28 cellular contexts compared by ENCODE assay signal in genomic region chr7:143417734-143418378, GRCh38. TPM values are rescaled to one million over a fixed set of nuclear protein-coding genes. Genes with fewer than 3 reads are reported as not detected.
DNase-seq lines count a peak whose midpoint lies in the region; ATAC-seq and TF ChIP-seq lines count a peak whose summit lies in the region.
"Had no signal": no experiment of that assay in that cellular context is flagged by ENCODE, and none has a peak within 500 bp of the region (broad histone marks: within the 10 kb centered on the region; RNA-seq: fewer than 3 reads in every experiment).

No MANE protein-coding gene starts in this region.

- no peak overlapping the region for H2AK5ac ChIP-seq in IMR-90 (ENCODE audit: low read depth, low read length)

- TF ChIP-seq CTCF in IMR-90 (conservative IDR thresholded peaks at IDR 0.05; ENCODE audit: low read depth, low read length) (no peak), esophagus squamous epithelium (IDR thresholded peaks at IDR 0.05) (no peak), osteoblast (IDR thresholded peaks at IDR 0.05; ENCODE audit: extremely low read depth, low read depth, low read length) (no peak)

- in situ Hi-C loops in IMR-90 (cut with MboI; ENCODE audit: low sequenced_read_pairs): no loop called here

- H4K5ac ChIP-seq in IMR-90 (ENCODE audit: low read depth, low read length): no peak overlapping the region

- no peak overlapping the region for H2BK5ac ChIP-seq in IMR-90 (ENCODE audit: low read depth, low read length, poor library complexity, severe bottlenecking)

- no peak overlapping the region for H2BK15ac ChIP-seq in IMR-90 (ENCODE audit: low read depth, low read length)

- no peaks in the 10 kb centered on the region for H3K79me2 ChIP-seq in osteoblast (ENCODE audit: insufficient read depth, low read length)
- H3K79me2 ChIP-seq: parathyroid adenoma had no signal

- H3K14ac ChIP-seq in IMR-90 (replicated peaks; ENCODE audit: low read depth, low read length): no peak overlapping the region

- H2AFZ ChIP-seq in IMR-90 (replicated peaks; ENCODE audit: low read length, poor library complexity) (no peak overlapping the region), osteoblast (ENCODE audit: low read length) (no peak overlapping the region)

- H3K4me1 ChIP-seq in IMR-90 (ENCODE audit: control insufficient read depth, insufficient read depth, low read length) (peaks cover 4% of the 10 kb centered on the region), esophagus squamous epithelium (peaks cover 0 to 50% (median 9%) of the 10 kb centered on the region in 3 donors), osteoblast (ENCODE audit: insufficient read depth, low read length) (peaks cover 20% of the 10 kb centered on the region)
- H3K4me1 ChIP-seq: right atrium auricular region had no signal

- no peak overlapping the region for H3K56ac ChIP-seq in IMR-90 (ENCODE audit: extremely low read depth, insufficient read depth, low read length)

- no peak overlapping the region for H3K27ac ChIP-seq in IMR-90 (ENCODE audit: insufficient read depth, low read length)
- peak overlapping the region in 3 of 4 donors; percentile 26 to 67 (median 61) for H3K27ac ChIP-seq in esophagus squamous epithelium
- no peak overlapping the region for H3K27ac ChIP-seq in osteoblast (ENCODE audit: low read depth, low read length)
- H3K27ac ChIP-seq: parathyroid adenoma, right atrium auricular region, spleen, upper lobe of left lung had no signal

- no TSS peak for BruUV-seq in IMR-90 (replicated peaks; lab: Mats Ljungman, UMichigan)

- H3K23ac ChIP-seq in IMR-90 (ENCODE audit: low read depth, low read length): peak overlapping the region; percentile 65; the same call in 1 of the 2 replicates

- H3K9me1 ChIP-seq in IMR-90 (ENCODE audit: insufficient read depth, low read length): no peaks in the 10 kb centered on the region; the same call in 1 of the 2 replicates

- no peaks in the 10 kb centered on the region for H3K27me3 ChIP-seq in H7 (ENCODE audit: control insufficient read depth, insufficient read depth, low read length)
- no peaks in the 10 kb centered on the region for H3K27me3 ChIP-seq in IMR-90 (ENCODE audit: control insufficient read depth, insufficient read depth, low read length)
- H3K27me3 ChIP-seq in esophagus squamous epithelium: no peaks in the 10 kb centered on the region
- no peaks in the 10 kb centered on the region for H3K27me3 ChIP-seq in osteoblast (ENCODE audit: insufficient read depth, low read length)
- H3K27me3 ChIP-seq: right atrium auricular region, upper lobe of left lung had no signal

- H2AK9ac ChIP-seq in IMR-90 (replicated peaks; ENCODE audit: low read depth, low read length, poor library complexity): no peak overlapping the region

- peak overlapping the region; percentile 40; the same call in 1 of the 2 replicates for H3K4ac ChIP-seq in IMR-90 (ENCODE audit: low read depth, low read length)

- intact Hi-C loops in IMR-90 (cut with micrococcal nuclease) (loop anchor here (2.0 to 5.0 kb wide), 2 partner anchors 177 to 411 kb away; no protein-coding TSS in a partner anchor), esophagus squamous epithelium (cut with DNase I) (loop anchor here (5.0 kb wide), 1 partner anchor 176 kb away; no protein-coding TSS in a partner anchor)

- CTCF ChIA-PET in IMR-90 (lab: Yijun Ruan, JAX): interaction anchor here (0.7 to 3.7 kb wide), 4 partner anchors 16 to 941 kb away, joined by 3 to 24 read pairs (median 4); no protein-coding TSS in a partner anchor

- WGBS in IMR-90 (ENCODE audit: extremely low coverage in 2 of 2, insufficient read length in 1 of 2), 2 experiments: no CpG with 5 or more reads among the region's 1 CpG
- WGBS in esophagus squamous epithelium, 2 donors: 23 to 57% methylated on average over 1 of the region's 1 CpG

- ATAC-seq in IMR-90 (ENCODE audit: low read depth) (peak; percentile 31; the same call in 1 of the 2 replicates), HG03045 (IDR thresholded peaks at IDR 0.05; ENCODE audit: unreplicated experiment) (no peak)
- ATAC-seq: Panc1 had no signal

- no peak overlapping the region for H4K8ac ChIP-seq in IMR-90 (ENCODE audit: low read depth in 2 of 2, low read length in 2 of 2)

- H3K4me3 ChIP-seq in H7 (ENCODE audit: insufficient read depth, low read depth, low read length) (no peak overlapping the region), IMR-90 (ENCODE audit: insufficient read depth, low read depth, low read length) (no peak overlapping the region), esophagus squamous epithelium (no peak overlapping the region), osteoblast (ENCODE audit: insufficient read depth, low read length) (no peak overlapping the region)
- H3K4me3 ChIP-seq: right atrium auricular region, spleen, upper lobe of left lung had no signal

- H4K91ac ChIP-seq in IMR-90 (ENCODE audit: insufficient read depth, low read depth, low read length): no peak overlapping the region

- H3K18ac ChIP-seq in IMR-90 (ENCODE audit: low read depth, low read length): no peak overlapping the region

- TF ChIP-seq RAD21 in IMR-90 (IDR thresholded peaks at IDR 0.05; ENCODE audit: low read length): no peak

- TF ChIP-seq POLR2A in IMR-90 (IDR thresholded peaks at IDR 0.05; ENCODE audit: low read depth, low read length) (no peak), esophagus squamous epithelium (IDR thresholded peaks at IDR 0.05) (no peak)

- DNase-seq in H7 (peak; percentile 52), IMR-90 (peak; percentile 26), esophagus squamous epithelium (lab: John Stamatoyannopoulos, UW) (no peak), osteoblast (ENCODE audit: insufficient read length, low spot score, missing footprints) (peak; percentile 83), islet precursor cell (no peak)
- DNase-seq in activated CD8-positive, alpha-beta memory T cell treated with anti-CD3 and anti-CD28 coated beads for 24 hours: no peak
- DNase-seq: activated CD4-positive, alpha-beta T cell treated with anti-CD3 and anti-CD28 coated beads, Interleukin-2, amount 10 ng/mL, durations not matched to agents 24 days and 14 days; activated CD8-positive, alpha-beta memory T cell treated with anti-CD3 and anti-CD28 coated beads, Interleukin-2, amount 50 U/mL, for 48 hours; activated naive CD8-positive, alpha-beta T cell treated with anti-CD3 and anti-CD28 coated beads, Interleukin-2, amount 10 ng/mL, durations not matched to agents 7 days and 5 days; C1 segment of cervical spinal cord; caudate nucleus; COR-L47; cortex of kidney; DMS79; mammary epithelial cell; NCI-H1105 treated with DMSO at 0.1 percent for 48 hours; NCI-H1930; NCI-H526; nephron progenitor cell; SHP77 treated with DMSO at 0.1 percent for 48 hours; spleen; substantia nigra; upper lobe of left lung had no signal

- POLR2A ChIA-PET in IMR-90 (lab: Charles Lee; ENCODE audit: unreplicated experiment): no interaction called here

- H3K79me1 ChIP-seq in IMR-90 (ENCODE audit: low read depth in 1 of 2, low read length in 2 of 2): no peaks in the 10 kb centered on the region

- dilution Hi-C loops in IMR-90 (cut with HindIII; ENCODE audit: low sequenced_read_pairs, unreplicated experiment): no loop called here

- H2BK20ac ChIP-seq in IMR-90 (ENCODE audit: low read depth, low read length): no peak overlapping the region

- no peak overlapping the region for H3K9ac ChIP-seq in IMR-90 (ENCODE audit: low read depth, low read length)
- H3K9ac ChIP-seq: parathyroid adenoma had no signal

- H4K20me1 ChIP-seq in IMR-90 (ENCODE audit: insufficient read depth, low read length): no peaks in the 10 kb centered on the region
- H4K20me1 ChIP-seq in osteoblast (ENCODE audit: insufficient read depth, low read length): no peaks in the 10 kb centered on the region

- H3K36me3 ChIP-seq in H7 (replicated peaks; ENCODE audit: control insufficient read depth, insufficient read depth, low read length): peaks cover 2% of the 10 kb centered on the region
- no peaks in the 10 kb centered on the region for H3K36me3 ChIP-seq in IMR-90 (ENCODE audit: control insufficient read depth, insufficient read depth, low read length)
- no peaks in the 10 kb centered on the region for H3K36me3 ChIP-seq in esophagus squamous epithelium
- no peaks in the 10 kb centered on the region for H3K36me3 ChIP-seq in osteoblast (ENCODE audit: insufficient read depth, low read length)
- H3K36me3 ChIP-seq: right atrium auricular region, spleen, upper lobe of left lung had no signal

- H3K9me3 ChIP-seq in IMR-90 (ENCODE audit: control insufficient read depth, insufficient read depth, low read length) (no peaks in the 10 kb centered on the region), esophagus squamous epithelium (no peaks in the 10 kb centered on the region), osteoblast (ENCODE audit: low read depth, low read length) (no peaks in the 10 kb centered on the region)
- H3K9me3 ChIP-seq: right atrium auricular region, upper lobe of left lung had no signal

- H2BK120ac ChIP-seq in IMR-90 (ENCODE audit: low read depth, low read length): no peak overlapping the region

- no peak overlapping the region for H3K4me2 ChIP-seq in IMR-90 (ENCODE audit: low read depth, low read length)
- no peak overlapping the region for H3K4me2 ChIP-seq in osteoblast (ENCODE audit: insufficient read depth, low read length)

RNA-seq across cellular contexts. Expression of gene EPHA1, which starts 9.2 kb away (rescaled TPM):
- 176 and 189 TPM in 2 replicates for total RNA-seq in H7 (2014; rRNA removed; shearing (Covaris generic))
- total RNA-seq in IMR-90 (2012; rRNA removed) (not detected in 2 replicates), esophagus squamous epithelium (100 to 1,000 TPM in 1 of 4 donors, 10 to 100 TPM in 3; 64.5 to 132 (median 77.4) TPM), osteoblast (not detected in 2 replicates)
- polyA plus RNA-seq in IMR-90 (2012; rRNA removed): 0.10 TPM in 1 of 2 replicates, not detected in the other
- 0.04 TPM in 1 of 2 replicates, not detected in the other for polyA plus RNA-seq in IMR-90 (2012; cell fraction: cytosol; rRNA removed)
- polyA plus RNA-seq in IMR-90 (2012; cell fraction: nucleus; rRNA removed; ENCODE audit: low replicate concordance): 0.04 and 0.11 TPM in 2 replicates

RNA-seq across cellular contexts. Expression of gene TAS2R60, which starts 25.4 kb away (rescaled TPM):
- not detected in 2 replicates for total RNA-seq in H7 (2014; rRNA removed; shearing (Covaris generic))
- not detected in 2 replicates for total RNA-seq in IMR-90 (2012; rRNA removed)
- polyA plus RNA-seq in IMR-90 (2012; rRNA removed): not detected in 2 replicates
- polyA plus RNA-seq in IMR-90 (2012; cell fraction: cytosol; rRNA removed): not detected in 2 replicates
- polyA plus RNA-seq in IMR-90 (2012; cell fraction: nucleus; rRNA removed; ENCODE audit: low replicate concordance): not detected in 2 replicates
- total RNA-seq in esophagus squamous epithelium: not detected
- total RNA-seq in osteoblast: not detected in 2 replicates
- total RNA-seq: activated CD4-positive, alpha-beta T cell treated with anti-CD3 and anti-CD28 coated beads, Interleukin-2, amount 10 ng/mL, durations not matched to agents 24 days and 14 days; astrocyte; right atrium auricular region had no signal
- polyA plus RNA-seq: mammary epithelial cell, spleen had no signal

RNA-seq across cellular contexts. Expression of gene ZYX, which starts 36.7 kb away (rescaled TPM):
- 84.6 and 97.1 TPM in 2 replicates for total RNA-seq in H7 (2014; rRNA removed; shearing (Covaris generic))
- 22.6 and 25.0 TPM in 2 replicates for total RNA-seq in IMR-90 (2012; rRNA removed)
- 291 and 334 TPM in 2 replicates for polyA plus RNA-seq in IMR-90 (2012; rRNA removed)
- 247 and 450 TPM in 2 replicates for polyA plus RNA-seq in IMR-90 (2012; cell fraction: cytosol; rRNA removed)
- 390 and 724 TPM in 2 replicates for polyA plus RNA-seq in IMR-90 (2012; cell fraction: nucleus; rRNA removed; ENCODE audit: low replicate concordance)
- 10 to 100 TPM; 40.2 to 78.8 (median 68.6) TPM for total RNA-seq in esophagus squamous epithelium
- 38.9 and 47.4 TPM in 2 replicates for total RNA-seq in osteoblast

RNA-seq across cellular contexts. Expression of gene FAM131B, which starts 55.3 kb away (rescaled TPM):
- 11.9 and 16.9 TPM in 2 replicates for total RNA-seq in H7 (2014; rRNA removed; shearing (Covaris generic))
- total RNA-seq in IMR-90 (2012; rRNA removed) (2.5 and 3.4 TPM in 2 replicates), esophagus squamous epithelium (under 1 TPM; 0.09 to 0.76 (median 0.46) TPM), osteoblast (1.2 and 1.4 TPM in 2 replicates)
- 3.7 and 4.3 TPM in 2 replicates for polyA plus RNA-seq in IMR-90 (2012; rRNA removed)
- 2.4 and 3.9 TPM in 2 replicates for polyA plus RNA-seq in IMR-90 (2012; cell fraction: cytosol; rRNA removed)
- polyA plus RNA-seq in IMR-90 (2012; cell fraction: nucleus; rRNA removed; ENCODE audit: low replicate concordance): 4.2 and 4.6 TPM in 2 replicates

RNA-seq across cellular contexts. Expression of gene TAS2R41, which starts 59.8 kb away (rescaled TPM):
- total RNA-seq in H7 (2014; rRNA removed; shearing (Covaris generic)): 0.10 TPM in 1 of 2 replicates, not detected in the other
- not detected in 2 replicates for total RNA-seq in IMR-90 (2012; rRNA removed)
- not detected in 2 replicates for polyA plus RNA-seq in IMR-90 (2012; rRNA removed)
- polyA plus RNA-seq in IMR-90 (2012; cell fraction: cytosol; rRNA removed): not detected in 2 replicates
- not detected in 2 replicates for polyA plus RNA-seq in IMR-90 (2012; cell fraction: nucleus; rRNA removed; ENCODE audit: low replicate concordance)
- under 1 TPM in 1 of 4 donors, not detected in 3; 0.70 TPM for total RNA-seq in esophagus squamous epithelium
- not detected in 2 replicates for total RNA-seq in osteoblast
- total RNA-seq: activated CD4-positive, alpha-beta T cell treated with anti-CD3 and anti-CD28 coated beads, Interleukin-2, amount 10 ng/mL, durations not matched to agents 24 days and 14 days; activated naive CD8-positive, alpha-beta T cell treated with anti-CD3 and anti-CD28 coated beads, Interleukin-2, amount 10 ng/mL, durations not matched to agents 7 days and 5 days; astrocyte; mammary epithelial cell; right atrium auricular region had no signal
- polyA plus RNA-seq: mammary epithelial cell, spleen had no signal

Comparison
In these comparisons a context has a peak if more than half of its experiments do, and no peak if none do; other contexts are left out.
1. DNase-seq: peak in H7 (single experiment), IMR-90 (single experiment) and osteoblast (single experiment); none in esophagus squamous epithelium (single experiment), islet precursor cell (single experiment) and activated CD8-positive, alpha-beta memory T cell treated with anti-CD3 and anti-CD28 coated beads for 24 hours (single experiment).
2. H3K27ac ChIP-seq: peak in esophagus squamous epithelium (3 of 4); none in IMR-90 (single experiment) and osteoblast (single experiment).
3. RNA of gene EPHA1, which starts 9.2 kb away (total RNA-seq): 176 to 189 TPM in H7 and 64.5 to 132 TPM in esophagus squamous epithelium; not detected in IMR-90 and not detected in osteoblast; every median in the first group is over 10 times any median in the second.